Comparison of ENCODE assay signal across 20 cellular contexts in genomic region chr1:48930011-48930410, GRCh38.
DNase-seq lines count a peak whose midpoint lies in the region; ATAC-seq, FAIRE-seq and TF ChIP-seq lines count a peak whose summit lies in the region.
"Had no signal": no experiment of that assay in that cellular context is flagged by ENCODE, and none has a peak within 500 bp of the region (broad histone marks: within the 10 kb centered on the region; RNA-seq: fewer than 3 reads in every experiment).

No MANE protein-coding gene starts in this region.

- H3K9me3 ChIP-seq in WERI-Rb-1 (ENCODE audit: severe bottlenecking) (peaks cover 6% of the 10 kb centered on the region), ascending aorta (no peaks in the 10 kb centered on the region)
- H3K9me3 ChIP-seq: BE2C had no signal

- TF ChIP-seq POLR2A in GM12891 (IDR thresholded peaks at IDR 0.05; ENCODE audit: low read depth, low read length) = no peak

- H3K36me3 ChIP-seq in WERI-Rb-1 = no peaks in the 10 kb centered on the region
- no peaks in the 10 kb centered on the region for H3K36me3 ChIP-seq in ascending aorta
- H3K36me3 ChIP-seq: BE2C; BLaER1 treated with 17β-estradiol and CSF1 and Interleukin-3, amounts not matched to agents 10 nM and 100 nM had no signal

- no peak for ATAC-seq in HG03521 (IDR thresholded peaks at IDR 0.05; ENCODE audit: unreplicated experiment)
- ATAC-seq: GM12878, GM23338, HCT116 had no signal

- H3K27me3 ChIP-seq in WERI-Rb-1 (ENCODE audit: insufficient read depth, low read depth, severe bottlenecking) (no peaks in the 10 kb centered on the region), ascending aorta (no peaks in the 10 kb centered on the region)
- H3K27me3 ChIP-seq: BE2C; BLaER1 treated with 17β-estradiol and CSF1 and Interleukin-3, amounts not matched to agents 10 nM and 100 nM had no signal

- H3K27ac ChIP-seq in WERI-Rb-1 = peak overlapping the region; percentile 64
- no peak overlapping the region for H3K27ac ChIP-seq in ascending aorta
- H3K27ac ChIP-seq: BLaER1 treated with 17β-estradiol and CSF1 and Interleukin-3, amounts not matched to agents 10 nM and 100 nM had no signal

- H3K4me1 ChIP-seq in ascending aorta = peaks cover 0 to 4% of the 10 kb centered on the region in 2 donors

- TF ChIP-seq CTCF in WERI-Rb-1 (IDR thresholded peaks at IDR 0.05; ENCODE audit: low read depth, low read length) = no peak
- TF ChIP-seq CTCF in ascending aorta (IDR thresholded peaks at IDR 0.05) = no peak

- H3K4me3 ChIP-seq in WERI-Rb-1 (ENCODE audit: low read depth, low read length) = no peak overlapping the region
- H3K4me3 ChIP-seq in ascending aorta = no peak overlapping the region
- H3K4me3 ChIP-seq: BLaER1 treated with 17β-estradiol and CSF1 and Interleukin-3, amounts not matched to agents 10 nM and 100 nM; GM12878; GM23338 had no signal

- no peak for FAIRE-seq in GM12891 (lab: Jason Lieb, UNC)
- FAIRE-seq: G401.6, GM12878 had no signal

- DNase-seq in D341Med (ENCODE audit: low spot score) = peak; percentile 56
- DNase-seq in NCI-H524 treated with DMSO at 0.1 percent for 48 hours (lab: John Stamatoyannopoulos, UW) = peak; percentile 56
- DNase-seq in WERI-Rb-1 = no peak
- no peak for DNase-seq in ascending aorta (ENCODE audit: low spot score in 2 of 2)
- DNase-seq in stimulated activated CD4-positive, alpha-beta T cell treated with anti-CD3 and anti-CD28 coated beads, Interleukin-2, amount 100 ng/mL, for 24 hours = no peak
- no peak for DNase-seq in GM12891 (ENCODE audit: insufficient read length, low spot score)
- DNase-seq: ACHN; AML-193; BE2C; CD4-positive, alpha-beta T cell; CD8-positive, alpha-beta memory T cell; DMS153; DND-41; H9 had no signal

- intact Hi-C loops in ascending aorta (cut with DNase I) = no loop called here

TF ChIP-seq in GM12891, 5 proteins besides CTCF, POLR2A, EP300 and RAD21:
- TF ChIP-seq TAF1 (IDR thresholded peaks at IDR 0.05; ENCODE audit: low read depth, low read length) (no peak), POLR2AphosphoS5 (IDR thresholded peaks at IDR 0.05; ENCODE audit: low read depth, low read length) (no peak), SPI1 (IDR thresholded peaks at IDR 0.05; ENCODE audit: low read depth, low read length) (no peak), PAX5 (IDR thresholded peaks at IDR 0.05; ENCODE audit: insufficient read depth, low read length, severe bottlenecking) (no peak), POU2F2 (IDR thresholded peaks at IDR 0.05; ENCODE audit: low read depth, low read length) (no peak)

Comparison
In these comparisons a context has a peak if more than half of its experiments do, and no peak if none do; other contexts are left out.
1. DNase-seq: peak in D341Med (single experiment) and NCI-H524 treated with DMSO at 0.1 percent for 48 hours (single experiment); none in WERI-Rb-1 (single experiment), ascending aorta (0 of 2), stimulated activated CD4-positive, alpha-beta T cell treated with anti-CD3 and anti-CD28 coated beads, Interleukin-2, amount 100 ng/mL, for 24 hours (0 of 2) and GM12891 (single experiment).